ENCODE assay signal across 9 cellular contexts in genomic region chr19:17860993-17861360, GRCh38. TPM values are rescaled to one million over a fixed set of nuclear protein-coding genes. Genes with fewer than 3 reads are reported as not detected.
DNase-seq lines count a peak whose midpoint lies in the region; ATAC-seq, FAIRE-seq and TF ChIP-seq lines count a peak whose summit lies in the region.
"Had no signal": no experiment of that assay in that cellular context is flagged by ENCODE, and none has a peak within 500 bp of the region (broad histone marks: within the 10 kb centered on the region; RNA-seq: fewer than 3 reads in every experiment).

No MANE protein-coding gene starts in this region.

- no peak for ATAC-seq in pancreas
- no peak for ATAC-seq in HG03280 (IDR thresholded peaks at IDR 0.05; ENCODE audit: unreplicated experiment)
- no peak for ATAC-seq in GM21528 (IDR thresholded peaks at IDR 0.05; ENCODE audit: low FRiP score, unreplicated experiment)

- no peaks in the 10 kb centered on the region for H3K9me3 ChIP-seq in DOHH2 (ENCODE audit: control insufficient read depth, insufficient read depth, low read length)
- no peaks in the 10 kb centered on the region for H3K9me3 ChIP-seq in Peyer's patch
- no peaks in the 10 kb centered on the region for H3K9me3 ChIP-seq in pancreas

- H3K4me3 ChIP-seq in DOHH2 (ENCODE audit: low read length) = peak overlapping the region; percentile 85
- peak overlapping the region; percentile 74 to 100 (median 88) for H3K4me3 ChIP-seq in Peyer's patch
- H3K4me3 ChIP-seq in pancreas = peak overlapping the region; percentile 62 to 99 (median 98)

- H3F3A ChIP-seq in DOHH2 (ENCODE audit: control insufficient read depth, insufficient read depth) = peaks cover 53% of the 10 kb centered on the region

- no peak for FAIRE-seq in pancreas (lab: Jason Lieb, UNC)
- FAIRE-seq: TTC549 had no signal

- peaks cover 35% of the 10 kb centered on the region for H3K79me2 ChIP-seq in DOHH2 (ENCODE audit: control insufficient read depth, low read length)

- H3K4me2 ChIP-seq in DOHH2 (ENCODE audit: low read length) = peak overlapping the region; percentile 74

- H4K20me1 ChIP-seq in DOHH2 (ENCODE audit: control insufficient read depth, insufficient read depth, low read depth, low read length) = peaks cover 28% of the 10 kb centered on the region

- no peaks in the 10 kb centered on the region for H3K9me2 ChIP-seq in DOHH2 (replicated peaks; ENCODE audit: control insufficient read depth, low read length)

- no peak for TF ChIP-seq CTCF in DOHH2 (IDR thresholded peaks at IDR 0.05; ENCODE audit: low read depth, low read length, poor library complexity, severe bottlenecking)
- TF ChIP-seq CTCF in Peyer's patch (IDR thresholded peaks at IDR 0.05) = no peak
- no peak for TF ChIP-seq CTCF in pancreas (IDR thresholded peaks at IDR 0.05)

- H3K27ac ChIP-seq in DOHH2 (ENCODE audit: low read depth, low read length) (peak overlapping the region; percentile 66), Peyer's patch (peak overlapping the region in 2 of 4 donors; percentile 78 to 97), epithelial cell of prostate (peak overlapping the region; percentile 74), pancreas (peak overlapping the region in 1 of 4 donors; percentile 17)

- H3K27me3 ChIP-seq in DOHH2 (ENCODE audit: control insufficient read depth, low read length) = no peaks in the 10 kb centered on the region
- no peaks in the 10 kb centered on the region for H3K27me3 ChIP-seq in Peyer's patch
- no peaks in the 10 kb centered on the region for H3K27me3 ChIP-seq in pancreas

- DNase-seq in Peyer's patch (no peak), epithelial cell of prostate (ENCODE audit: low read depth, low spot score) (no peak), pancreas (no peak), DMS153 treated with DMSO at 0.1 percent for 48 hours (lab: John Stamatoyannopoulos, UW; ENCODE audit: unreplicated experiment) (no peak), T1000 (lab: John Stamatoyannopoulos, UW) (no peak)

- 28 to 49% methylated on average over 6 to 7 of the region's 7 CpGs for WGBS in pancreas, 2 donors

- peaks cover 25% of the 10 kb centered on the region for H3K4me1 ChIP-seq in DOHH2 (ENCODE audit: control insufficient read depth, low read length)
- H3K4me1 ChIP-seq in Peyer's patch = peaks cover 0 to 31% (median 14%) of the 10 kb centered on the region in 4 donors
- peaks cover 0 to 9% (median 0%) of the 10 kb centered on the region in 3 donors for H3K4me1 ChIP-seq in pancreas

- TF ChIP-seq POLR2A in Peyer's patch (IDR thresholded peaks at IDR 0.05) = no peak

- intact Hi-C loops in pancreas (cut with DNase I) = loop anchor here in 1 of 3 donors (10.0 kb wide), 1 partner anchor 134 kb away; no protein-coding TSS in a partner anchor

- peaks cover 48% of the 10 kb centered on the region for H3K36me3 ChIP-seq in DOHH2 (ENCODE audit: control insufficient read depth, low read length)
- H3K36me3 ChIP-seq in Peyer's patch = peaks cover 0 to 36% (median 0%) of the 10 kb centered on the region in 3 donors
- H3K36me3 ChIP-seq in pancreas = peaks cover 4 to 26% (median 19%) of the 10 kb centered on the region in 3 donors

RNA-seq across cellular contexts. Expression of gene RPL18A, which starts 1.3 kb away (rescaled TPM):
- total RNA-seq in Peyer's patch (100 to 1,000 TPM; 456 to 824 (median 599) TPM), pancreas (1,000 to 10,000 TPM; 1,116 to 2,379 (median 1,559) TPM)
- 1,000 to 10,000 TPM; 1,339 to 1,436 TPM for polyA plus RNA-seq in pancreas

RNA-seq across cellular contexts. Expression of gene SLC5A5, which starts 10.8 kb away (rescaled TPM):
- not detected for total RNA-seq in Peyer's patch
- under 1 TPM in 1 of 6 donors, not detected in 5; 0.16 TPM for total RNA-seq in pancreas
- under 1 TPM in 1 of 2 donors, not detected in 1; 0.02 TPM for polyA plus RNA-seq in pancreas

RNA-seq across cellular contexts. Expression of gene JAK3, which starts 13.2 kb away (rescaled TPM):
- 10 to 100 TPM in 1 of 4 donors, 1 to 10 TPM in 3; 4.0 to 32.2 (median 5.4) TPM for total RNA-seq in Peyer's patch
- 1 to 10 TPM; 1.1 to 6.6 (median 1.7) TPM for total RNA-seq in pancreas
- polyA plus RNA-seq in pancreas = 1 to 10 TPM; 2.9 to 4.3 TPM

RNA-seq across cellular contexts. Expression of gene INSL3, which starts 39.7 kb away (rescaled TPM):
- total RNA-seq in Peyer's patch (not detected), pancreas (not detected)
- polyA plus RNA-seq in pancreas = not detected
